ENCODE assay signal across 8 cellular contexts in genomic region chr6:42037669-42038068, GRCh38. TPM values are rescaled to one million over a fixed set of nuclear protein-coding genes. Genes with fewer than 3 reads are reported as not detected.
A peak's percentile ranks its signal among the peaks of the same experiment; 100 is the strongest.
DNase-seq lines count a peak whose midpoint lies in the region; ATAC-seq and TF ChIP-seq lines count a peak whose summit lies in the region.
"Not testable (repeated sequence)": the region's sequence is repeated elsewhere in the genome, so short reads cannot be mapped to it uniquely, and the experiment has no call there.

No MANE protein-coding gene starts in this region.

- H3K9me3 Mint-ChIP-seq in CD4-positive, CD25-positive, alpha-beta regulatory T cell; activated CD4-positive, alpha-beta T cell treated with anti-CD3 and anti-CD28 coated beads, Interleukin-2, amount 10 ng/mL, durations not matched to agents 24 days and 14 days; activated CD8-positive, alpha-beta memory T cell treated with anti-CD3 and anti-CD28 coated beads, Interleukin-2, amount 10 ng/mL, durations not matched to agents 7 days and 5 days (ENCODE audit: low read depth); activated naive CD8-positive, alpha-beta T cell treated with anti-CD3 and anti-CD28 coated beads, Interleukin-2, amount 10 ng/mL, durations not matched to agents 7 days and 5 days; stimulated activated naive CD8-positive, alpha-beta T cell treated with anti-CD3 and anti-CD28 coated beads, Interleukin-15, Interleukin-2, amounts not matched to agents 100 ng/mL and 50 ng/mL, for 24 hours: not testable (repeated sequence)

- not testable (repeated sequence) for H3K4me3 ChIP-seq in CD4-positive, CD25-positive, alpha-beta regulatory T cell (ENCODE audit: low read depth, low read length); SU-DHL-6 (ENCODE audit: insufficient read depth, low read length, poor library complexity, severe bottlenecking)

- CTCF ChIA-PET in activated CD8-positive, alpha-beta memory T cell treated with anti-CD3 and anti-CD28 coated beads, Interleukin-2, amount 10 ng/mL, durations not matched to agents 7 days and 5 days (lab: Charles Lee), result interaction anchor here (1.1 to 17.3 kb wide), 3 partner anchors 102 to 249 kb away, joined by 3 to 420 read pairs (median 340); partner anchors contain the start of genes CCND3, FRS3, PRICKLE4 and TOMM6

- peaks cover 79% of the 10 kb centered on the region for H3K4me1 ChIP-seq in CD4-positive, CD25-positive, alpha-beta regulatory T cell (ENCODE audit: control insufficient read depth, insufficient read depth, low read length, poor library complexity, severe bottlenecking)

- peaks cover 13% of the 10 kb centered on the region for H3K36me3 Mint-ChIP-seq in CD4-positive, CD25-positive, alpha-beta regulatory T cell
- H3K36me3 Mint-ChIP-seq in activated CD4-positive, alpha-beta T cell treated with anti-CD3 and anti-CD28 coated beads, Interleukin-2, amount 10 ng/mL, durations not matched to agents 24 days and 14 days (ENCODE audit: low read depth), result peaks cover 17% of the 10 kb centered on the region
- H3K36me3 Mint-ChIP-seq in activated CD8-positive, alpha-beta memory T cell treated with anti-CD3 and anti-CD28 coated beads, Interleukin-2, amount 10 ng/mL, durations not matched to agents 7 days and 5 days, result peaks cover 14% of the 10 kb centered on the region
- peaks cover 18% of the 10 kb centered on the region for H3K36me3 Mint-ChIP-seq in activated naive CD8-positive, alpha-beta T cell treated with anti-CD3 and anti-CD28 coated beads, Interleukin-2, amount 10 ng/mL, durations not matched to agents 7 days and 5 days
- H3K36me3 Mint-ChIP-seq in stimulated activated naive CD8-positive, alpha-beta T cell treated with anti-CD3 and anti-CD28 coated beads, Interleukin-15, Interleukin-2, amounts not matched to agents 100 ng/mL and 50 ng/mL, for 24 hours (ENCODE audit: low read depth), result not testable (repeated sequence)

- ATAC-seq in CD4-positive, CD25-positive, alpha-beta regulatory T cell (ENCODE audit: low read depth in 2 of 2); activated CD8-positive, alpha-beta memory T cell treated with anti-CD3 and anti-CD28 coated beads, Interleukin-2, amount 10 ng/mL, durations not matched to agents 7 days and 5 days; activated naive CD8-positive, alpha-beta T cell treated with anti-CD3 and anti-CD28 coated beads, Interleukin-2, amount 10 ng/mL, durations not matched to agents 7 days and 5 days (ENCODE audit: low read depth): not testable (repeated sequence)

- not testable (repeated sequence) for H3K9me3 ChIP-seq in CD4-positive, CD25-positive, alpha-beta regulatory T cell (ENCODE audit: control insufficient read depth in 2 of 2, low read length in 2 of 2); SU-DHL-6 (ENCODE audit: insufficient read depth, low read length)

- H4K20me1 ChIP-seq in SU-DHL-6 (ENCODE audit: low read depth, low read length), result not testable (repeated sequence)

- not testable (repeated sequence) for H3K27me3 ChIP-seq in CD4-positive, CD25-positive, alpha-beta regulatory T cell (ENCODE audit: control insufficient read depth, insufficient read depth, low read length); SU-DHL-6 (ENCODE audit: low read length)

- intact Hi-C loops in activated CD4-positive, alpha-beta T cell treated with anti-CD3 and anti-CD28 coated beads, Interleukin-2, amount 10 ng/mL, durations not matched to agents 24 days and 14 days (cut with micrococcal nuclease), result loop anchor here (2.0 kb wide), 1 partner anchor 67 kb away; no protein-coding TSS in a partner anchor

- peaks cover 40% of the 10 kb centered on the region for H3F3A ChIP-seq in SU-DHL-6 (ENCODE audit: insufficient read depth)

- not testable (repeated sequence) for H3K4me2 ChIP-seq in SU-DHL-6 (ENCODE audit: low read depth, low read length, poor library complexity, severe bottlenecking)

- TF ChIP-seq CTCF in SU-DHL-6 (IDR thresholded peaks at IDR 0.05; ENCODE audit: insufficient read depth, low read length, poor library complexity, severe bottlenecking), result not testable (repeated sequence)

- peak overlapping the region; percentile 71 for H3K27ac ChIP-seq in CD4-positive, CD25-positive, alpha-beta regulatory T cell (ENCODE audit: insufficient read depth, low read length, poor library complexity, severe bottlenecking)
- peak overlapping the region; percentile 80 for H3K27ac ChIP-seq in SU-DHL-6 (ENCODE audit: low read depth, low read length)

- H3K79me2 ChIP-seq in SU-DHL-6 (ENCODE audit: insufficient read depth, low read length), result peaks cover 15% of the 10 kb centered on the region; the same call in 1 of the 2 replicates

- peak overlapping the region in 2 of 4 donors; percentile 26 to 32 for H3K4me3 Mint-ChIP-seq in CD4-positive, CD25-positive, alpha-beta regulatory T cell
- peak overlapping the region; percentile 67 for H3K4me3 Mint-ChIP-seq in activated CD4-positive, alpha-beta T cell treated with anti-CD3 and anti-CD28 coated beads, Interleukin-2, amount 10 ng/mL, durations not matched to agents 24 days and 14 days
- H3K4me3 Mint-ChIP-seq in activated CD8-positive, alpha-beta memory T cell treated with anti-CD3 and anti-CD28 coated beads, Interleukin-2, amount 10 ng/mL, durations not matched to agents 7 days and 5 days, result not testable (repeated sequence)
- H3K4me3 Mint-ChIP-seq in activated naive CD8-positive, alpha-beta T cell treated with anti-CD3 and anti-CD28 coated beads, Interleukin-2, amount 10 ng/mL, durations not matched to agents 7 days and 5 days, result peak overlapping the region; percentile 69
- H3K4me3 Mint-ChIP-seq in stimulated activated naive CD8-positive, alpha-beta T cell treated with anti-CD3 and anti-CD28 coated beads, Interleukin-15, Interleukin-2, amounts not matched to agents 100 ng/mL and 50 ng/mL, for 24 hours, result peak overlapping the region; percentile 77

- POLR2A ChIA-PET in activated naive CD8-positive, alpha-beta T cell treated with anti-CD3 and anti-CD28 coated beads, Interleukin-2, amount 10 ng/mL, durations not matched to agents 7 days and 5 days (lab: Charles Lee), result interaction anchor here (0.7 to 23.6 kb wide), 3 partner anchors 11 to 102 kb away, joined by 3 to 556 read pairs (median 3); partner anchors contain the start of gene CCND3

- DNase-seq in CD4-positive, CD25-positive, alpha-beta regulatory T cell; activated CD4-positive, alpha-beta T cell treated with anti-CD3 and anti-CD28 coated beads, Interleukin-2, amount 10 ng/mL, durations not matched to agents 24 days and 14 days; activated CD8-positive, alpha-beta memory T cell treated with anti-CD3 and anti-CD28 coated beads, Interleukin-2, amount 10 ng/mL, durations not matched to agents 7 days and 5 days; activated naive CD8-positive, alpha-beta T cell treated with anti-CD3 and anti-CD28 coated beads, Interleukin-2, amount 10 ng/mL, durations not matched to agents 7 days and 5 days: not testable (repeated sequence)
- peak; percentile 24 for DNase-seq in activated effector memory CD4-positive, alpha-beta T cell treated with anti-CD3 and anti-CD28 coated beads, Interleukin-2, amount 50 U/mL, for 16 hours
- peak; percentile 47 for DNase-seq in mesenteric fat pad (ENCODE audit: low spot score)

- peak overlapping the region in 1 of 3 donors; percentile 92 for H3K27ac Mint-ChIP-seq in CD4-positive, CD25-positive, alpha-beta regulatory T cell
- H3K27ac Mint-ChIP-seq in activated CD4-positive, alpha-beta T cell treated with anti-CD3 and anti-CD28 coated beads, Interleukin-2, amount 10 ng/mL, durations not matched to agents 24 days and 14 days, result peak overlapping the region; percentile 80
- H3K27ac Mint-ChIP-seq in activated CD8-positive, alpha-beta memory T cell treated with anti-CD3 and anti-CD28 coated beads, Interleukin-2, amount 10 ng/mL, durations not matched to agents 7 days and 5 days, result peak overlapping the region; percentile 79
- peak overlapping the region; percentile 85 for H3K27ac Mint-ChIP-seq in activated naive CD8-positive, alpha-beta T cell treated with anti-CD3 and anti-CD28 coated beads, Interleukin-2, amount 10 ng/mL, durations not matched to agents 7 days and 5 days
- H3K27ac Mint-ChIP-seq in stimulated activated naive CD8-positive, alpha-beta T cell treated with anti-CD3 and anti-CD28 coated beads, Interleukin-15, Interleukin-2, amounts not matched to agents 100 ng/mL and 50 ng/mL, for 24 hours, result peak overlapping the region; percentile 97

- peaks cover 26 to 79% (median 48%) of the 10 kb centered on the region in 4 donors for H3K4me1 Mint-ChIP-seq in CD4-positive, CD25-positive, alpha-beta regulatory T cell
- peaks cover 56% of the 10 kb centered on the region for H3K4me1 Mint-ChIP-seq in activated CD4-positive, alpha-beta T cell treated with anti-CD3 and anti-CD28 coated beads, Interleukin-2, amount 10 ng/mL, durations not matched to agents 24 days and 14 days
- H3K4me1 Mint-ChIP-seq in activated CD8-positive, alpha-beta memory T cell treated with anti-CD3 and anti-CD28 coated beads, Interleukin-2, amount 10 ng/mL, durations not matched to agents 7 days and 5 days, result peaks cover 69% of the 10 kb centered on the region
- peaks cover 63% of the 10 kb centered on the region for H3K4me1 Mint-ChIP-seq in activated naive CD8-positive, alpha-beta T cell treated with anti-CD3 and anti-CD28 coated beads, Interleukin-2, amount 10 ng/mL, durations not matched to agents 7 days and 5 days
- H3K4me1 Mint-ChIP-seq in stimulated activated naive CD8-positive, alpha-beta T cell treated with anti-CD3 and anti-CD28 coated beads, Interleukin-15, Interleukin-2, amounts not matched to agents 100 ng/mL and 50 ng/mL, for 24 hours (ENCODE audit: low read depth), result peaks cover 81% of the 10 kb centered on the region

- H3K27me3 Mint-ChIP-seq in CD4-positive, CD25-positive, alpha-beta regulatory T cell; activated CD4-positive, alpha-beta T cell treated with anti-CD3 and anti-CD28 coated beads, Interleukin-2, amount 10 ng/mL, durations not matched to agents 24 days and 14 days; activated CD8-positive, alpha-beta memory T cell treated with anti-CD3 and anti-CD28 coated beads, Interleukin-2, amount 10 ng/mL, durations not matched to agents 7 days and 5 days; activated naive CD8-positive, alpha-beta T cell treated with anti-CD3 and anti-CD28 coated beads, Interleukin-2, amount 10 ng/mL, durations not matched to agents 7 days and 5 days; stimulated activated naive CD8-positive, alpha-beta T cell treated with anti-CD3 and anti-CD28 coated beads, Interleukin-15, Interleukin-2, amounts not matched to agents 100 ng/mL and 50 ng/mL, for 24 hours: not testable (repeated sequence)

- not testable (repeated sequence) for H3K9me2 ChIP-seq in SU-DHL-6 (replicated peaks; ENCODE audit: insufficient read depth, low read length)

- not testable (repeated sequence) for H2AFZ ChIP-seq in SU-DHL-6 (ENCODE audit: low read depth, low read length, severe bottlenecking)

- H3K9ac ChIP-seq in SU-DHL-6 (ENCODE audit: low read length), result not testable (repeated sequence)

- peaks cover 11% of the 10 kb centered on the region for H3K36me3 ChIP-seq in CD4-positive, CD25-positive, alpha-beta regulatory T cell (ENCODE audit: control insufficient read depth, insufficient read depth, low read length)
- H3K36me3 ChIP-seq in SU-DHL-6 (ENCODE audit: low read length), result not testable (repeated sequence)

RNA-seq across cellular contexts. Expression of gene TAF8, which starts 12.7 kb away (rescaled TPM):
- total RNA-seq in CD4-positive, CD25-positive, alpha-beta regulatory T cell, result 46.7 TPM
- polyA plus RNA-seq in CD4-positive, CD25-positive, alpha-beta regulatory T cell, result 10 to 100 TPM; 15.9 to 24.1 (median 20.7) TPM
- 38.1 and 38.7 TPM in 2 replicates for total RNA-seq in activated CD4-positive, alpha-beta T cell treated with anti-CD3 and anti-CD28 coated beads, Interleukin-2, amount 10 ng/mL, durations not matched to agents 24 days and 14 days
- 10 to 100 TPM; 50.9 to 53.2 TPM for total RNA-seq in activated CD8-positive, alpha-beta memory T cell treated with anti-CD3 and anti-CD28 coated beads, Interleukin-2, amount 10 ng/mL, durations not matched to agents 7 days and 5 days
- 10 to 100 TPM; 46.2 to 50.4 TPM for total RNA-seq in activated naive CD8-positive, alpha-beta T cell treated with anti-CD3 and anti-CD28 coated beads, Interleukin-2, amount 10 ng/mL, durations not matched to agents 7 days and 5 days
- 36.8 TPM for total RNA-seq in mesenteric fat pad
